12 cellular contexts compared by ENCODE assay signal in the genomic region with DNA sequence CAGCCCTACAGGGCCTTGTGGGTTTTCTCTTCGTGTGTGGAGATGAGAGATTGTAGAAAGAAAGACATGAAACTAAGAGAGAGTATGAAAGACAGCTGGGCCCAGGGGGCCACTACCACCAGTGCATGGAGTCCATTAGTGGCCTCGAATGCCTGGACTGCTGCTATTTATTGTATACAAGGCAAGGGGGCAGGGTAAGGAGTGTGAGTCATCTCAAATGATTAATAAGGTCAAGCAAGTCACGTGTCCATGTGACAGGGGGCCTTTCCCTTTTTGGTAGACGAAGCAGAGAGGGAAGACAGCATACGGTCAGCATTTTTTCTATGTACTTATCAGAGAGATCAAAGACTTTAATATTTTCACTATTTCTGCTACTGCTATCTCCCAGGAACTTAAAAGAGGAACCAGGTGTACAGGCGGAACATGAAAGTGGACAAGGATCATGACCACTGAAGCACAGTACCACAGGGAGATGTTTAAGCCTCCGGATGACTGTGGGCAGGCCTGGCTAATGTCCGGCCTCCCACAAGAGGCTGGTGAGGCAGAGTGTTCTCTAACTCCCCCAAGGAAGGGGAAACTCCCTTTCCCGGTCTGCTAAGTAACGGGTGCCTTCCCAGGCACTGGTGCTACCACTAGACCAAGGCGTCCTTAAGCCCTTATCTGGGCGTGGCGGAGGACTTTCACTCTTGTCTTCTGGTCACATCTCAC. TPM values are rescaled to one million over a fixed set of nuclear protein-coding genes. Genes with fewer than 3 reads are reported as not detected.
DNase-seq lines count a peak whose midpoint lies in the region; ATAC-seq, FAIRE-seq and TF ChIP-seq lines count a peak whose summit lies in the region.
"Had no signal": no experiment of that assay in that cellular context is flagged by ENCODE, and none has a peak within 500 bp of the region (broad histone marks: within the 10 kb centered on the region; RNA-seq: fewer than 3 reads in every experiment).

No MANE protein-coding gene starts in this region.

- no peak for TF ChIP-seq EP300 in A549 (IDR thresholded peaks at IDR 0.05)

- H3K27ac Mint-ChIP-seq in brain, result peak overlapping the region in 3 of 5 experiments; percentile 13 to 54 (median 33)
- H3K27ac Mint-ChIP-seq: CD4-positive, CD25-positive, alpha-beta regulatory T cell had no signal

- 64% methylated on average over 13 of the region's 13 CpGs for WGBS in A549 (ENCODE audit: missing lambda C conversion rate)

- peak in 1 of 2 experiments; percentile 13; a peak in 3 of 6 replicates for ATAC-seq in A549

- CTCF ChIA-PET in A549 (lab: Yijun Ruan, JAX), result interaction anchor here (0.5 to 17.2 kb wide), 9 partner anchors 14 to 414 kb away, joined by 3 to 927 read pairs (median 3); a partner anchor contains a TSS

- no peak for TF ChIP-seq CTCF in A549 (IDR thresholded peaks at IDR 0.05)
- TF ChIP-seq CTCF in brain (conservative IDR thresholded peaks at IDR 0.05), result no peak

- POLR2A ChIA-PET in A549 (lab: Yijun Ruan, JAX), result no interaction called here

- no peaks in the 10 kb centered on the region for H3K36me3 Mint-ChIP-seq in brain
- H3K36me3 Mint-ChIP-seq: CD4-positive, CD25-positive, alpha-beta regulatory T cell had no signal

- H3K27ac ChIP-seq in A549, result 0 out of 6 replicates have a peak overlapping the region, but pooled peaks of 1 of the 2 experiments have one; percentile 29
- H3K27ac ChIP-seq: RWPE1 had no signal

- no peak for TF ChIP-seq POLR2A in A549 (IDR thresholded peaks at IDR 0.05; ENCODE audit: low read length)

- peaks cover 11% of the 10 kb centered on the region for H3K27me3 Mint-ChIP-seq in brain

- no peaks in the 10 kb centered on the region for H3K9me3 Mint-ChIP-seq in brain

- peaks cover 7% of the 10 kb centered on the region for H3K4me1 Mint-ChIP-seq in brain

- H3K4me3 ChIP-seq in A549, result no peak overlapping the region

- TF ChIP-seq RAD21 in A549 (conservative IDR thresholded peaks at IDR 0.05 in 1 of 2, IDR thresholded peaks at IDR 0.05 in 1 of 2), result no peak

- H3K4me1 ChIP-seq in A549, result peaks cover 10% of the 10 kb centered on the region

- peak overlapping the region; percentile 23 for H3K4me2 ChIP-seq in A549

- DNase-seq in A549 (ENCODE audit: low read depth in 1 of 2, low spot score in 1 of 2) (peak in 1 of 2 experiments; percentile 62), HK-2 (ENCODE audit: unreplicated experiment) (peak; percentile 70), medulla oblongata (ENCODE audit: extremely low spot score) (peak; percentile 32), GM19240 (ENCODE audit: insufficient read length, low spot score) (no peak), cerebellar nuclear complex (lab: John Stamatoyannopoulos, UW) (no peak), mesenteric fat pad (ENCODE audit: low spot score) (no peak), occipital lobe (lab: John Stamatoyannopoulos, UW) (no peak)
- DNase-seq: CD4-positive, CD25-positive, alpha-beta regulatory T cell had no signal

- H3K4me3 Mint-ChIP-seq in brain, result no peak overlapping the region
- H3K4me3 Mint-ChIP-seq: CD4-positive, CD25-positive, alpha-beta regulatory T cell had no signal

- FAIRE-seq in A549 (lab: Jason Lieb, UNC), result no peak

- no peaks in the 10 kb centered on the region for H3K9me3 ChIP-seq in A549

TF ChIP-seq in A549, 52 proteins besides CTCF, POLR2A, EP300 and RAD21 (continues in another document):
- no peak for TF ChIP-seq POLR2AphosphoS2 (conservative IDR thresholded peaks at IDR 0.05; ENCODE audit: low read length)
- TF ChIP-seq KDM5A (IDR thresholded peaks at IDR 0.05), result no peak
- TF ChIP-seq, protein P1, sequence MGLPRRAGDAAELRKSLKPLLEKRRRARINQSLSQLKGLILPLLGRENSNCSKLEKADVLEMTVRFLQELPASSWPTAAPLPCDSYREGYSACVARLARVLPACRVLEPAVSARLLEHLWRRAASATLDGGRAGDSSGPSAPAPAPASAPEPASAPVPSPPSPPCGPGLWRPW (IDR thresholded peaks at IDR 0.05), result no peak
- TF ChIP-seq, protein P2, sequence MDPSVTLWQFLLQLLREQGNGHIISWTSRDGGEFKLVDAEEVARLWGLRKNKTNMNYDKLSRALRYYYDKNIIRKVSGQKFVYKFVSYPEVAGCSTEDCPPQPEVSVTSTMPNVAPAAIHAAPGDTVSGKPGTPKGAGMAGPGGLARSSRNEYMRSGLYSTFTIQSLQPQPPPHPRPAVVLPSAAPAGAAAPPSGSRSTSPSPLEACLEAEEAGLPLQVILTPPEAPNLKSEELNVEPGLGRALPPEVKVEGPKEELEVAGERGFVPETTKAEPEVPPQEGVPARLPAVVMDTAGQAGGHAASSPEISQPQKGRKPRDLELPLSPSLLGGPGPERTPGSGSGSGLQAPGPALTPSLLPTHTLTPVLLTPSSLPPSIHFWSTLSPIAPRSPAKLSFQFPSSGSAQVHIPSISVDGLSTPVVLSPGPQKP (IDR thresholded peaks at IDR 0.05; ENCODE audit: low read depth, low read length), result no peak
- no peak for TF ChIP-seq HOXA7 (CRISPR knock-in tag; IDR thresholded peaks at IDR 0.05)
- TF ChIP-seq, protein P3, sequence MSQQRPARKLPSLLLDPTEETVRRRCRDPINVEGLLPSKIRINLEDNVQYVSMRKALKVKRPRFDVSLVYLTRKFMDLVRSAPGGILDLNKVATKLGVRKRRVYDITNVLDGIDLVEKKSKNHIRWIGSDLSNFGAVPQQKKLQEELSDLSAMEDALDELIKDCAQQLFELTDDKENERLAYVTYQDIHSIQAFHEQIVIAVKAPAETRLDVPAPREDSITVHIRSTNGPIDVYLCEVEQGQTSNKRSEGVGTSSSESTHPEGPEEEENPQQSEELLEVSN (IDR thresholded peaks at IDR 0.05; ENCODE audit: borderline replicate concordance, low read depth), result peak; percentile 11; the same call in 1 of the 2 replicates
- TF ChIP-seq CBX2 (IDR thresholded peaks at IDR 0.05; ENCODE audit: borderline replicate concordance, low read depth), result no peak
- no peak for TF ChIP-seq JUNB (IDR thresholded peaks at IDR 0.05)
- TF ChIP-seq, protein P4, sequence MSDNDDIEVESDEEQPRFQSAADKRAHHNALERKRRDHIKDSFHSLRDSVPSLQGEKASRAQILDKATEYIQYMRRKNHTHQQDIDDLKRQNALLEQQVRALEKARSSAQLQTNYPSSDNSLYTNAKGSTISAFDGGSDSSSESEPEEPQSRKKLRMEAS (IDR thresholded peaks at IDR 0.05), result peak; percentile 61; the same call in 1 of the 2 replicates
- TF ChIP-seq, protein P5, sequence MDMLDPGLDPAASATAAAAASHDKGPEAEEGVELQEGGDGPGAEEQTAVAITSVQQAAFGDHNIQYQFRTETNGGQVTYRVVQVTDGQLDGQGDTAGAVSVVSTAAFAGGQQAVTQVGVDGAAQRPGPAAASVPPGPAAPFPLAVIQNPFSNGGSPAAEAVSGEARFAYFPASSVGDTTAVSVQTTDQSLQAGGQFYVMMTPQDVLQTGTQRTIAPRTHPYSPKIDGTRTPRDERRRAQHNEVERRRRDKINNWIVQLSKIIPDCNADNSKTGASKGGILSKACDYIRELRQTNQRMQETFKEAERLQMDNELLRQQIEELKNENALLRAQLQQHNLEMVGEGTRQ (IDR thresholded peaks at IDR 0.05), result peak; percentile 78
- no peak for TF ChIP-seq HEYL (CRISPR knock-in tag; IDR thresholded peaks at IDR 0.05)

RNA-seq across cellular contexts. Expression of a gene that starts 25.5 kb away (rescaled TPM):
- polyA plus RNA-seq in A549 (2011; rRNA removed) (0.06 TPM in 1 of 2 replicates, not detected in the other), A549 (2017; fragmentation: RNase III; extraction: RNeasy Plus Mini Kit Qiagen cat#74134 plus additional on column Dnase treatment) (not detected in 3 replicates), brain (ENCODE audit: insufficient read depth, low read depth, low replicate concordance) (3.6 TPM)
- polyA plus RNA-seq in A549 (2012; cell fraction: cytosol; rRNA removed), result not detected in 2 replicates
- 0.16 TPM in 1 of 2 replicates, not detected in the other for polyA plus RNA-seq in A549 (2012; cell fraction: nucleus; rRNA removed)
- not detected in 2 replicates for polyA minus RNA-seq in A549 (2011; rRNA and poly(A)+ RNA removed)
- total RNA-seq in mesenteric fat pad (not detected), occipital lobe (not detected)
- total RNA-seq: CD4-positive, CD25-positive, alpha-beta regulatory T cell; glomerular endothelial cell; sciatic nerve had no signal
- polyA plus RNA-seq: CD4-positive, CD25-positive, alpha-beta regulatory T cell had no signal

RNA-seq across cellular contexts. Expression of a gene that starts 28.4 kb away (rescaled TPM):
- polyA plus RNA-seq in A549 (2011; rRNA removed) (1.4 and 1.5 TPM in 2 replicates), A549 (2017; fragmentation: RNase III; extraction: RNeasy Plus Mini Kit Qiagen cat#74134 plus additional on column Dnase treatment) (0.05 to 0.13 TPM (median 0.09 TPM) in 3 replicates), brain (ENCODE audit: insufficient read depth, low read depth, low replicate concordance) (7.9 TPM)
- polyA plus RNA-seq in A549 (2012; cell fraction: cytosol; rRNA removed), result 0.17 and 0.21 TPM in 2 replicates
- polyA plus RNA-seq in A549 (2012; cell fraction: nucleus; rRNA removed), result 0.20 and 0.55 TPM in 2 replicates
- polyA minus RNA-seq in A549 (2011; rRNA and poly(A)+ RNA removed), result 1.0 and 1.1 TPM in 2 replicates
- total RNA-seq in mesenteric fat pad (5.7 TPM), occipital lobe (0.47 TPM)
- total RNA-seq: CD4-positive, CD25-positive, alpha-beta regulatory T cell had no signal

RNA-seq across cellular contexts. Expression of a gene that starts 30.0 kb away (rescaled TPM):
- polyA plus RNA-seq in A549 (2011; rRNA removed) (30.4 and 31.9 TPM in 2 replicates), A549 (2017; fragmentation: RNase III; extraction: RNeasy Plus Mini Kit Qiagen cat#74134 plus additional on column Dnase treatment) (46.4 to 47.9 TPM (median 47.2 TPM) in 3 replicates), brain (ENCODE audit: insufficient read depth, low read depth, low replicate concordance) (64.9 TPM)
- 93.7 and 119 TPM in 2 replicates for polyA plus RNA-seq in A549 (2012; cell fraction: cytosol; rRNA removed)
- polyA plus RNA-seq in A549 (2012; cell fraction: nucleus; rRNA removed), result 166 and 195 TPM in 2 replicates
- polyA minus RNA-seq in A549 (2011; rRNA and poly(A)+ RNA removed), result 35.4 and 36.8 TPM in 2 replicates
- total RNA-seq in mesenteric fat pad (20.3 TPM), occipital lobe (12.5 TPM)

RNA-seq across cellular contexts. Expression of a gene that starts 34.1 kb away (rescaled TPM):
- polyA plus RNA-seq in A549 (2011; rRNA removed) (not detected in 2 replicates), A549 (2017; fragmentation: RNase III; extraction: RNeasy Plus Mini Kit Qiagen cat#74134 plus additional on column Dnase treatment) (not detected in 3 replicates), brain (ENCODE audit: insufficient read depth, low read depth, low replicate concordance) (0.20 TPM)
- polyA plus RNA-seq in A549 (2012; cell fraction: cytosol; rRNA removed), result not detected in 2 replicates
- polyA plus RNA-seq in A549 (2012; cell fraction: nucleus; rRNA removed), result 0.04 TPM in 1 of 2 replicates, not detected in the other
- not detected in 2 replicates for polyA minus RNA-seq in A549 (2011; rRNA and poly(A)+ RNA removed)
- total RNA-seq in mesenteric fat pad (2.0 TPM), occipital lobe (0.16 TPM)
- total RNA-seq: CD4-positive, CD25-positive, alpha-beta regulatory T cell; glomerular endothelial cell had no signal
- polyA plus RNA-seq: CD4-positive, CD25-positive, alpha-beta regulatory T cell had no signal

RNA-seq across cellular contexts. Expression of a gene that starts 40.4 kb away (rescaled TPM):
- 0.33 and 0.40 TPM in 2 replicates for polyA plus RNA-seq in A549 (2011; rRNA removed)
- 0.36 and 0.47 TPM in 2 replicates for polyA plus RNA-seq in A549 (2012; cell fraction: cytosol; rRNA removed)
- polyA plus RNA-seq in A549 (2012; cell fraction: nucleus; rRNA removed), result 0.69 and 0.83 TPM in 2 replicates
- polyA plus RNA-seq in A549 (2017; fragmentation: RNase III; extraction: RNeasy Plus Mini Kit Qiagen cat#74134 plus additional on column Dnase treatment), result 0.36 to 0.62 TPM (median 0.45 TPM) in 3 replicates
- 0.10 and 0.45 TPM in 2 replicates for polyA minus RNA-seq in A549 (2011; rRNA and poly(A)+ RNA removed)
- polyA plus RNA-seq in brain (ENCODE audit: insufficient read depth, low read depth, low replicate concordance), result 4.7 TPM
- 34.5 TPM for total RNA-seq in mesenteric fat pad
- 3.3 TPM for total RNA-seq in occipital lobe

Comparison
In these comparisons a context has a peak if more than half of its experiments do, and no peak if none do; other contexts are left out.
1. DNase-seq: peak in HK-2 (single experiment) and medulla oblongata (single experiment); none in GM19240 (single experiment), cerebellar nuclear complex (0 of 2), mesenteric fat pad (single experiment) and occipital lobe (single experiment).